Comparison of ENCODE assay signal across 1 cellular context in the genomic region with DNA sequence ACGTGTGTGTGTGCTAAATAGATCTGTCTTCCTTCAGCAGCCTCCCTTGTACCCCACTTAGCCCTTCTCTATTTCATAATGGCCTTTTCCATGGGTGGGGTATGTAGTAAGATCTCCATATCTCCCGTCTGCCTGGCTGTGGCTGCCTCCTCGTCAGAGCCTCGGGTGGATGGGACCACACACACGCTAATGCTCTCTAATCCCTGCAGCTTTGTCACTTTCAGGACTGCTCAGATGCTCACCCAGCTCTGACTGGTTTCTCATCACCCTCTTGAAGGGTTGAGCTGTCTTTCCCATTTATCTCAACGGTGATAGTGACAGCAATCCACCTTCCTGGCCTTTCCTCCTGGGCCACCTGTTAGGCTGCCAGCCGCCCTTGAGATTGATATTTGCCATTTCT.
TF ChIP-seq lines count a peak whose summit lies in the region.

No MANE protein-coding gene starts in this region.

TF ChIP-seq in H1, 55 proteins besides CTCF, POLR2A, EP300 and RAD21:
- TF ChIP-seq, protein P1, sequence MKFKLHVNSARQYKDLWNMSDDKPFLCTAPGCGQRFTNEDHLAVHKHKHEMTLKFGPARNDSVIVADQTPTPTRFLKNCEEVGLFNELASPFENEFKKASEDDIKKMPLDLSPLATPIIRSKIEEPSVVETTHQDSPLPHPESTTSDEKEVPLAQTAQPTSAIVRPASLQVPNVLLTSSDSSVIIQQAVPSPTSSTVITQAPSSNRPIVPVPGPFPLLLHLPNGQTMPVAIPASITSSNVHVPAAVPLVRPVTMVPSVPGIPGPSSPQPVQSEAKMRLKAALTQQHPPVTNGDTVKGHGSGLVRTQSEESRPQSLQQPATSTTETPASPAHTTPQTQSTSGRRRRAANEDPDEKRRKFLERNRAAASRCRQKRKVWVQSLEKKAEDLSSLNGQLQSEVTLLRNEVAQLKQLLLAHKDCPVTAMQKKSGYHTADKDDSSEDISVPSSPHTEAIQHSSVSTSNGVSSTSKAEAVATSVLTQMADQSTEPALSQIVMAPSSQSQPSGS (IDR thresholded peaks at IDR 0.05; ENCODE audit: low read length): no peak
- TF ChIP-seq CTBP2 (IDR thresholded peaks at IDR 0.05; ENCODE audit: borderline replicate concordance, insufficient read depth, insufficient read length, low read length): no peak
- TF ChIP-seq CEBPB (IDR thresholded peaks at IDR 0.05; ENCODE audit: low read depth, low read length): no peak
- no peak for TF ChIP-seq EGR1 (IDR thresholded peaks at IDR 0.05; ENCODE audit: borderline replicate concordance, low read depth, low read length)
- TF ChIP-seq BCL11A (IDR thresholded peaks at IDR 0.05; ENCODE audit: low read depth in 2 of 2, low read length in 2 of 2): no peak
- TF ChIP-seq GTF2F1 (IDR thresholded peaks at IDR 0.05; ENCODE audit: borderline replicate concordance, low read depth, low read length): no peak
- TF ChIP-seq SUZ12 (IDR thresholded peaks at IDR 0.05; ENCODE audit: low read length): no peak
- TF ChIP-seq KDM5A (IDR thresholded peaks at IDR 0.05; ENCODE audit: low read length): no peak
- TF ChIP-seq EZH2 (IDR thresholded peaks at IDR 0.05; ENCODE audit: low read depth, low read length, severe bottlenecking): no peak
- TF ChIP-seq TCF12 (IDR thresholded peaks at IDR 0.05; ENCODE audit: low read depth, low read length): no peak
- no peak for TF ChIP-seq TAF7 (optimal IDR thresholded peaks at IDR 0.05; ENCODE audit: borderline replicate concordance, low read depth, low read length)
- TF ChIP-seq RXRA (IDR thresholded peaks at IDR 0.05; ENCODE audit: insufficient read depth, low read depth, low read length): no peak
- no peak for TF ChIP-seq SRF (IDR thresholded peaks at IDR 0.05; ENCODE audit: low read depth, low read length)
- TF ChIP-seq POLR2AphosphoS5 (IDR thresholded peaks at IDR 0.05; ENCODE audit: low read depth, low read length): no peak
- TF ChIP-seq RFX5 (IDR thresholded peaks at IDR 0.05; ENCODE audit: borderline replicate concordance, low read depth, low read length): no peak
